ENCODE assay signal across 7 cellular contexts in genomic region chr12:33310471-33310870, GRCh38.
"Had no signal": no experiment of that assay in that cellular context is flagged by ENCODE, and none has a peak within 500 bp of the region (broad histone marks: within the 10 kb centered on the region; RNA-seq: fewer than 3 reads in every experiment).

No MANE protein-coding gene starts in this region.

- H3K9me3 ChIP-seq: HAP-1 had no signal

- H3K27ac ChIP-seq: GM23248 had no signal

- H2AFZ ChIP-seq: GM23248 had no signal

- DNase-seq: GM23248, GOT3, H7, HFFc6, IMR-90 had no signal

- H3K36me3 ChIP-seq: HAP-1 had no signal

- ATAC-seq: HCT116 had no signal

- H3K9ac ChIP-seq: GM23248 had no signal

- H3K4me1 ChIP-seq: HAP-1 had no signal

- H3K4me3 ChIP-seq: GM23248, HAP-1 had no signal
